ENCODE assay signal across 9 cellular contexts in genomic region chr16:30382398-30383015, GRCh38. TPM values are rescaled to one million over a fixed set of nuclear protein-coding genes. Genes with fewer than 3 reads are reported as not detected.
DNase-seq lines count a peak whose midpoint lies in the region; ATAC-seq and TF ChIP-seq lines count a peak whose summit lies in the region.
"Had no signal": no experiment of that assay in that cellular context is flagged by ENCODE, and none has a peak within 500 bp of the region (broad histone marks: within the 10 kb centered on the region; RNA-seq: fewer than 3 reads in every experiment).

SEPTIN1 (minus strand) TSS chr16:30382561; CDS start chr16:30382542, 19 bp downstream.

- H3K23ac ChIP-seq in H9 (ENCODE audit: insufficient read length, low read depth, low read length): no peak within 1 kb of the TSS

- H3K79me2 ChIP-seq in H9 (ENCODE audit: insufficient read depth, low read length): no peaks in the 10 kb centered on the region

- no peaks in the 10 kb centered on the region; the same call in 1 of the 2 replicates for H3K27me3 Mint-ChIP-seq in H9 (ENCODE audit: low read depth)
- no peaks in the 10 kb centered on the region for H3K27me3 Mint-ChIP-seq in stimulated activated memory B cell treated with anti-CD40 and anti-IgM and Interleukin-4, amounts not matched to agents 10 μg/mL and 1 μg/mL and 100 μg/mL, for 72 hours

- no peak within 1 kb of the TSS for H2AK5ac ChIP-seq in H9 (ENCODE audit: insufficient read length, low read length)

- DNase-seq in H9 (no peak), iPS-NIHi11 (ENCODE audit: low spot score) (no peak), HAP-1 (ENCODE audit: low spot score in 2 of 2) (no peak), occipital lobe (lab: John Stamatoyannopoulos, UW) (no peak), posterior vena cava (ENCODE audit: low spot score) (no peak)
- DNase-seq in activated CD4-positive, alpha-beta T cell treated with anti-CD3 and anti-CD28 coated beads, Interleukin-2, amount 50 U/mL, for 1 hour: peak; percentile 72

- H4K5ac ChIP-seq in H9 (ENCODE audit: insufficient read length, low read depth, low read length): no peak within 1 kb of the TSS

- no peak within 1 kb of the TSS for H2AFZ ChIP-seq in H9 (ENCODE audit: low read length)

- no peaks in the 10 kb centered on the region for H3K9me3 ChIP-seq in H9 (ENCODE audit: control insufficient read depth, low read depth, low read length)
- no peaks in the 10 kb centered on the region for H3K9me3 ChIP-seq in gastroesophageal sphincter
- H3K9me3 ChIP-seq in HAP-1: no peaks in the 10 kb centered on the region

- peaks cover 11 to 16% of the 10 kb centered on the region in 2 experiments for H3K4me1 Mint-ChIP-seq in H9
- peaks cover 63% of the 10 kb centered on the region for H3K4me1 Mint-ChIP-seq in stimulated activated memory B cell treated with anti-CD40 and anti-IgM and Interleukin-4, amounts not matched to agents 10 μg/mL and 1 μg/mL and 100 μg/mL, for 72 hours

- H2BK15ac ChIP-seq in H9 (ENCODE audit: low read depth, low read length): no peak within 1 kb of the TSS

- no peak within 1 kb of the TSS for H4K91ac ChIP-seq in H9 (ENCODE audit: insufficient read length, low read depth, low read length)

- no peak within 1 kb of the TSS for H3K4me2 ChIP-seq in H9 (ENCODE audit: insufficient read depth, insufficient read length, low read length)
- H3K4me2 ChIP-seq: KMS-11 had no signal

- no peak within 1 kb of the TSS for H3K4ac ChIP-seq in H9 (ENCODE audit: low read depth, low read length)

- intact Hi-C loops in posterior vena cava (cut with DNase I): no loop called here

- no peak within 1 kb of the TSS for H2BK120ac ChIP-seq in H9 (ENCODE audit: low read depth, low read length, poor library complexity, severe bottlenecking)

- H3K79me1 ChIP-seq in H9 (ENCODE audit: insufficient read depth, low read depth, low read length, poor library complexity, severe bottlenecking): no peaks in the 10 kb centered on the region

- peaks cover 9% of the 10 kb centered on the region for H3K23me2 ChIP-seq in H9 (ENCODE audit: insufficient read length, low read depth, low read length, poor library complexity, severe bottlenecking)

- H2BK5ac ChIP-seq in H9 (ENCODE audit: insufficient read length, low read length): no peak within 1 kb of the TSS

- H2BK20ac ChIP-seq in H9 (ENCODE audit: low read depth, low read length, poor library complexity, severe bottlenecking): no peak within 1 kb of the TSS

- no peak within 1 kb of the TSS for H3K9ac ChIP-seq in H9 (ENCODE audit: extremely low read depth, insufficient read length, low read length)
- H3K9ac ChIP-seq: KMS-11 had no signal

- H3K27ac Mint-ChIP-seq in H9: peak within 1 kb of the TSS in 2 of 3 experiments; percentile 68 to 80; a peak in 2 of 7 replicates
- H3K27ac Mint-ChIP-seq in stimulated activated memory B cell treated with anti-CD40 and anti-IgM and Interleukin-4, amounts not matched to agents 10 μg/mL and 1 μg/mL and 100 μg/mL, for 72 hours: peak within 1 kb of the TSS; percentile 98

- peak within 1 kb of the TSS in 1 of 2 experiments; percentile 18; a peak in 2 of 5 replicates for H3K4me3 Mint-ChIP-seq in H9
- peak within 1 kb of the TSS; percentile 87 for H3K4me3 Mint-ChIP-seq in stimulated activated memory B cell treated with anti-CD40 and anti-IgM and Interleukin-4, amounts not matched to agents 10 μg/mL and 1 μg/mL and 100 μg/mL, for 72 hours

- in situ Hi-C loops in HAP-1 (cut with MboI; ENCODE audit: low sequenced_read_pairs): loop anchor here (25.0 kb wide), 2 partner anchors 295 to 530 kb away; partner anchors contain the start of genes FBXL19, PPP4C, TBX6 and YPEL3

- H3T11ph ChIP-seq in H9 (ENCODE audit: low read length): no peak within 1 kb of the TSS

- no peaks in the 10 kb centered on the region for H4K20me1 ChIP-seq in H9 (ENCODE audit: control insufficient read depth, insufficient read depth, insufficient read length)

- H3K36me3 Mint-ChIP-seq in H9 (ENCODE audit: insufficient read depth in 1 of 3, low read depth in 3 of 3): peaks cover 2 to 4% (median 2%) of the 10 kb centered on the region in 3 experiments; a peak in 4 of 7 replicates
- H3K36me3 Mint-ChIP-seq in stimulated activated memory B cell treated with anti-CD40 and anti-IgM and Interleukin-4, amounts not matched to agents 10 μg/mL and 1 μg/mL and 100 μg/mL, for 72 hours: peaks cover 19% of the 10 kb centered on the region

- TF ChIP-seq EP300 in gastroesophageal sphincter (IDR thresholded peaks at IDR 0.05): no peak

- no peak for ATAC-seq in gastroesophageal sphincter
- peak; percentile 64 for ATAC-seq in stimulated activated memory B cell treated with anti-CD40 and anti-IgM and Interleukin-4, amounts not matched to agents 10 μg/mL and 1 μg/mL and 100 μg/mL, for 72 hours

- no peak within 1 kb of the TSS for H3K14ac ChIP-seq in H9 (ENCODE audit: insufficient read depth, low read length)

- H4K8ac ChIP-seq in H9 (replicated peaks; ENCODE audit: insufficient read length, low read depth, low read length): no peak within 1 kb of the TSS

- WGBS in H9 (ENCODE audit: extremely low coverage, insufficient read length, low lambda C conversion rate): no CpG with 5 or more reads among the region's 11 CpGs
- 65 to 72% methylated on average over 2 to 5 of the region's 11 CpGs for WGBS in gastroesophageal sphincter (ENCODE audit: low coverage in 1 of 2), 2 donors

- H3K18ac ChIP-seq in H9 (ENCODE audit: insufficient read length, low read depth, low read length): no peak within 1 kb of the TSS

- no peaks in the 10 kb centered on the region for H3K36me3 ChIP-seq in gastroesophageal sphincter
- H3K36me3 ChIP-seq in HAP-1 (replicated peaks): no peaks in the 10 kb centered on the region

- H3K27ac ChIP-seq in H9 (ENCODE audit: insufficient read length, low read depth, low read length) (no peak within 1 kb of the TSS), gastroesophageal sphincter (peak within 1 kb of the TSS in 3 of 4 donors; percentile 12 to 35 (median 14))
- H3K27ac ChIP-seq: KMS-11 had no signal

- no peak within 1 kb of the TSS for H3K56ac ChIP-seq in H9 (ENCODE audit: insufficient read length, low read depth, low read length)

- H3K4me1 ChIP-seq in H9 (ENCODE audit: insufficient read depth, low read length): no peaks in the 10 kb centered on the region
- peaks cover 0 to 39% (median 5%) of the 10 kb centered on the region in 3 donors for H3K4me1 ChIP-seq in gastroesophageal sphincter
- peaks cover 5% of the 10 kb centered on the region for H3K4me1 ChIP-seq in HAP-1

- H2BK12ac ChIP-seq in H9 (ENCODE audit: insufficient read length, low read depth, low read length): no peak within 1 kb of the TSS

- no peak within 1 kb of the TSS for H3K4me3 ChIP-seq in gastroesophageal sphincter
- no peak within 1 kb of the TSS for H3K4me3 ChIP-seq in HAP-1

- no peak for TF ChIP-seq POLR2A in gastroesophageal sphincter (IDR thresholded peaks at IDR 0.05)

- no peaks in the 10 kb centered on the region for H3K27me3 ChIP-seq in H9 (ENCODE audit: insufficient read depth, low read length)
- H3K27me3 ChIP-seq in gastroesophageal sphincter: no peaks in the 10 kb centered on the region
- H3K27me3 ChIP-seq in HAP-1 (ENCODE audit: low read depth): no peaks in the 10 kb centered on the region

- no peaks in the 10 kb centered on the region; a peak in 1 of 5 replicates for H3K9me3 Mint-ChIP-seq in H9
- no peaks in the 10 kb centered on the region for H3K9me3 Mint-ChIP-seq in stimulated activated memory B cell treated with anti-CD40 and anti-IgM and Interleukin-4, amounts not matched to agents 10 μg/mL and 1 μg/mL and 100 μg/mL, for 72 hours

- TF ChIP-seq CTCF in H9 (conservative IDR thresholded peaks at IDR 0.05) (no peak), gastroesophageal sphincter (IDR thresholded peaks at IDR 0.05) (no peak)

RNA-seq across cellular contexts. Expression of gene SEPTIN1, which starts in this region (rescaled TPM):
- total RNA-seq in H9 (2021) (1.4 and 2.5 TPM in 2 replicates), gastroesophageal sphincter (1 to 10 TPM in 2 of 4 donors, under 1 TPM in 2; 0.59 to 2.2 (median 1.2) TPM), occipital lobe (under 0.01 TPM), posterior vena cava (1 to 10 TPM; 1.6 to 3.0 TPM)
